ENCODE assay signal across 1 cellular context in the genomic region with DNA sequence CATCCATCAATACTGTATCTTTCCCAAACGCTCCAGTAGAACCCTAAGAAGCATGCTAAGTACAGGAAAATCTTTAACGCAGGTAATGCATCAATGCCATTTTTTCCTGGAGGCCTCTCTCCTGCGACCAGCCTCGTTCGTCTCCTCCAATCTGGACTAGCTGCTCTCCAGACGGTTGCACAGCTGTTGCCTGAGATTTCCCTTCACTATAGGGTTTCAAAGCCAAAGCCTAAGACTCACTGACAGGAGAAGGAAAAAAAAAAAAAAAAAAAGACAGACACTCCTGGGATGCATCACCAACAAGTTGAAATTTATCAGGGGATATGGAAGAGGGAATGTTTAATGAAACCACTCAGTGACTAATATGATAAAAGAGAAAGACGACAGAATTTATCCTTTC.
A peak's percentile ranks its signal among the peaks of the same experiment; 100 is the strongest.
TF ChIP-seq lines count a peak whose summit lies in the region.

No MANE protein-coding gene starts in this region.

TF ChIP-seq in SK-N-SH treated with all-trans-retinoic acid at 6 μM for 48 hours, 23 proteins besides CTCF, POLR2A, EP300 and RAD21 (continued from another document):
- TF ChIP-seq ISL1 (CRISPR knock-in tag; IDR thresholded peaks at IDR 0.05) (0 out of 2 replicates have a peak, but pooled peaks have one; percentile 12), ZC3H10 (CRISPR knock-in tag; IDR thresholded peaks at IDR 0.05) (no peak), SNAI2 (CRISPR knock-in tag; IDR thresholded peaks at IDR 0.05) (no peak), ZFP30 (CRISPR knock-in tag; IDR thresholded peaks at IDR 0.05) (no peak)
